In the genomic region with DNA sequence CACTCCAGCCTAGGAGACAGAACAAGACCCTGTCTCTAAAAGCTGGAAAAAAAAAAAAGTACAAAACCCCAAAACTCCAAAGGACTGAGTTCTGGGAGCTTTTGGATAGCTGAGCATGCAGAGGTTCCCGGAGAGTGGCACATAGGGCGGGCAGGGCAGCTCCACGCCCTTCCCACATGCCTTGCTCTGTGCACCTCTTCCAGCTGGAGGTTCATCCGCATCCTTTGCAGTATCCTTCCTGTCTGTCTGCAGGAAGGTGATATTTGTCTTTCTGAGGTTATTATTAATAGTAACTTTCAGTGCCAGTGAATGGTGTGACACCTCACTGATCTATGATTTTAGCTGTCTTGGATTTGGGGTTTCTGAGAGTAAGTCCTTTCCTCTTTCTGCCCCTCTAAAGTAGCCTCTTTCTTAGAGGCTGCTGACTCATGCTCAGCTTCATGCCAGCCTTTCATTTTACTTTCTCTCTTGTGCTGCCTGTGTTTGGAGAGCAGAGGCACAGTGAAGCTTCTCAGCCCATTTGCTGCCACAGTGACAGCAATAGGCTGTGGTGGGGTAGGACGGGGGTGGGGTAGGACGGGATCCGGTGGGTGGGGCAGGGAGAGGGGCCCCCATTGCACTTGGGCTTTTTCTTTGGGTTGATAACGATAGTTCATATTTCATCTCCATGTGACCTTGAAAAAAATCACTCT, we compare ENCODE assay signal across 10 cellular contexts.
DNase-seq lines count a peak whose midpoint lies in the region; ATAC-seq, FAIRE-seq and TF ChIP-seq lines count a peak whose summit lies in the region.
"Had no signal": no experiment of that assay in that cellular context is flagged by ENCODE, and none has a peak within 500 bp of the region (broad histone marks: within the 10 kb centered on the region; RNA-seq: fewer than 3 reads in every experiment).

No MANE protein-coding gene starts in this region.

- TF ChIP-seq CTCF in HEK293 (tag by site-specific recombination; IDR thresholded peaks at IDR 0.05) = no peak

- CTCF ChIA-PET in CD4-positive, alpha-beta memory T cell (lab: Charles Lee; ENCODE audit: partially characterized antibody) = interaction anchor here (1.0 to 6.0 kb wide), 6 partner anchors 18 to 103 kb away, joined by 3 to 44 read pairs (median 4); no protein-coding TSS in a partner anchor
- CTCF ChIA-PET in HEK293 (lab: Yijun Ruan, JAX) = interaction anchor here (1.1 to 1.3 kb wide), 2 partner anchors 10 to 27 kb away, joined by 4 to 6 read pairs; no protein-coding TSS in a partner anchor

- no CpG with 5 or more reads among the region's 8 CpGs for WGBS in mesendoderm (ENCODE audit: extremely low coverage, insufficient coverage, low lambda C conversion rate)

- H2BK5ac ChIP-seq in mesendoderm (ENCODE audit: low read length) = peak overlapping the region; percentile 69

- intact Hi-C loops in CD4-positive, alpha-beta memory T cell (cut with micrococcal nuclease) = loop anchor here (5.0 kb wide), 1 partner anchor 33 kb away; no protein-coding TSS in a partner anchor

- H3K4me1 ChIP-seq in CD4-positive, alpha-beta memory T cell (ENCODE audit: insufficient read depth, low read length) = peaks cover 80% of the 10 kb centered on the region
- peaks cover 2% of the 10 kb centered on the region; the same call in 1 of the 2 replicates for H3K4me1 ChIP-seq in HEK293 (ENCODE audit: control insufficient read depth, insufficient read depth, low read length)
- H3K4me1 ChIP-seq in mesendoderm (ENCODE audit: control insufficient read depth, low read depth, low read length) = peaks cover 25% of the 10 kb centered on the region

- H3K23ac ChIP-seq in mesendoderm (ENCODE audit: low read length) = no peak overlapping the region

- H3K4ac ChIP-seq in mesendoderm (ENCODE audit: low read depth, low read length) = peak overlapping the region; percentile 94

- no peaks in the 10 kb centered on the region for H3K27me3 ChIP-seq in CD4-positive, alpha-beta memory T cell (ENCODE audit: insufficient read depth, low read length)
- H3K27me3 ChIP-seq in mesendoderm (ENCODE audit: insufficient read depth, low read length, poor library complexity) = no peaks in the 10 kb centered on the region

- H3K9me3 ChIP-seq in CD4-positive, alpha-beta memory T cell (ENCODE audit: control insufficient read depth in 1 of 2, low read length in 2 of 2) = no peaks in the 10 kb centered on the region
- no peaks in the 10 kb centered on the region for H3K9me3 ChIP-seq in HEK293 (ENCODE audit: control insufficient read depth, insufficient read depth, low read depth, low read length)

- no peak overlapping the region for H3K4me3 ChIP-seq in CD4-positive, alpha-beta memory T cell (ENCODE audit: low read length in 2 of 2)
- no peak overlapping the region for H3K4me3 ChIP-seq in HEK293 (ENCODE audit: low read depth, low read length)
- H3K4me3 ChIP-seq in mesendoderm (ENCODE audit: low read length) = no peak overlapping the region

- peaks cover 40% of the 10 kb centered on the region for H3K79me2 ChIP-seq in mesendoderm (ENCODE audit: control insufficient read depth, insufficient read depth, low read length)

- H4K8ac ChIP-seq in mesendoderm (ENCODE audit: low read depth, low read length) = peak overlapping the region; percentile 65

- H3K56ac ChIP-seq in mesendoderm (ENCODE audit: low read length) = peak overlapping the region; percentile 76

- no peaks in the 10 kb centered on the region for H3K9me3 Mint-ChIP-seq in CD4-positive, alpha-beta memory T cell
- no peaks in the 10 kb centered on the region for H3K9me3 Mint-ChIP-seq in activated naive CD8-positive, alpha-beta T cell treated with anti-CD3 and anti-CD28 coated beads for 36 hours
- H3K9me3 Mint-ChIP-seq: T-cell had no signal

- POLR2A ChIA-PET in CD4-positive, alpha-beta memory T cell (lab: Charles Lee; ENCODE audit: partially characterized antibody) = interaction anchor here (0.9 kb wide), 1 partner anchor 421 kb away, joined by 3 read pairs; a partner anchor contains a TSS
- POLR2A ChIA-PET in HEK293 (lab: Yijun Ruan, JAX) = interaction anchor here (0.7 kb wide), 1 partner anchor 49 kb away, joined by 3 read pairs; no protein-coding TSS in a partner anchor

- H3K9ac ChIP-seq in mesendoderm (ENCODE audit: low read length) = peak overlapping the region; percentile 31

- peak overlapping the region; percentile 86 for H2BK120ac ChIP-seq in mesendoderm (ENCODE audit: low read depth, low read length)

- no peak for DNase-seq in CD4-positive, alpha-beta memory T cell
- DNase-seq in activated naive CD8-positive, alpha-beta T cell treated with anti-CD3 and anti-CD28 coated beads for 36 hours = peak; percentile 24
- DNase-seq in mesendoderm = peak; percentile 51
- no peak for DNase-seq in RCC 7860 (ENCODE audit: low spot score)
- no peak for DNase-seq in cerebellum (ENCODE audit: low spot score)
- DNase-seq: cortex of kidney had no signal

- H3K79me1 ChIP-seq in mesendoderm (ENCODE audit: low read length) = peaks cover 52% of the 10 kb centered on the region

- H3K27ac Mint-ChIP-seq in CD4-positive, alpha-beta memory T cell = peak overlapping the region; percentile 41 to 83 (median 67)
- peak overlapping the region; percentile 72 for H3K27ac Mint-ChIP-seq in activated naive CD8-positive, alpha-beta T cell treated with anti-CD3 and anti-CD28 coated beads for 36 hours

- no peak for FAIRE-seq in RCC 7860 (lab: Jason Lieb, UNC)

- peaks cover 10% of the 10 kb centered on the region for H3K36me3 ChIP-seq in CD4-positive, alpha-beta memory T cell (ENCODE audit: insufficient read depth, low read length)
- H3K36me3 ChIP-seq in HEK293 (ENCODE audit: control insufficient read depth in 2 of 2, insufficient read depth in 1 of 2, low read length in 2 of 2) (peaks cover 0 to 3% of the 10 kb centered on the region in 2 experiments; a peak in 1 of 3 replicates), mesendoderm (ENCODE audit: control insufficient read depth, insufficient read depth, low read length) (no peaks in the 10 kb centered on the region)

- H3K36me3 Mint-ChIP-seq in CD4-positive, alpha-beta memory T cell = peaks cover 10 to 12% of the 10 kb centered on the region in 2 donors
- H3K36me3 Mint-ChIP-seq in activated naive CD8-positive, alpha-beta T cell treated with anti-CD3 and anti-CD28 coated beads for 36 hours = no peaks in the 10 kb centered on the region

- no peak overlapping the region for H2AK5ac ChIP-seq in mesendoderm (ENCODE audit: low read length)

- H2BK15ac ChIP-seq in mesendoderm (replicated peaks; ENCODE audit: low read depth) = peak overlapping the region; percentile 21

- H4K5ac ChIP-seq in mesendoderm (ENCODE audit: low read length) = no peak overlapping the region

- no peaks in the 10 kb centered on the region for H3K27me3 Mint-ChIP-seq in CD4-positive, alpha-beta memory T cell
- H3K27me3 Mint-ChIP-seq in activated naive CD8-positive, alpha-beta T cell treated with anti-CD3 and anti-CD28 coated beads for 36 hours = no peaks in the 10 kb centered on the region
- H3K27me3 Mint-ChIP-seq: T-cell had no signal

- no peak overlapping the region for H3K27ac ChIP-seq in CD4-positive, alpha-beta memory T cell (ENCODE audit: low read depth, low read length)
- H3K27ac ChIP-seq in HEK293 (ENCODE audit: extremely low read depth, low read depth, low read length) (no peak overlapping the region), mesendoderm (ENCODE audit: low read depth, low read length) (peak overlapping the region; percentile 20)

- H3K18ac ChIP-seq in mesendoderm (ENCODE audit: low read length) = peak overlapping the region; percentile 92

- peaks cover 49 to 89% (median 67%) of the 10 kb centered on the region in 4 donors for H3K4me1 Mint-ChIP-seq in CD4-positive, alpha-beta memory T cell
- peaks cover 81% of the 10 kb centered on the region for H3K4me1 Mint-ChIP-seq in activated naive CD8-positive, alpha-beta T cell treated with anti-CD3 and anti-CD28 coated beads for 36 hours

- no peak overlapping the region for H3K4me2 ChIP-seq in mesendoderm (ENCODE audit: low read length)

- no peak for ATAC-seq in HG03439 (IDR thresholded peaks at IDR 0.05; ENCODE audit: unreplicated experiment)
- ATAC-seq in GM21423 (IDR thresholded peaks at IDR 0.05; ENCODE audit: unreplicated experiment) = no peak

- H3K4me3 Mint-ChIP-seq in CD4-positive, alpha-beta memory T cell = peak overlapping the region in 1 of 8 donors; percentile 7
- H3K4me3 Mint-ChIP-seq in activated naive CD8-positive, alpha-beta T cell treated with anti-CD3 and anti-CD28 coated beads for 36 hours = no peak overlapping the region

TF ChIP-seq in HEK293, 187 proteins besides CTCF, POLR2A, EP300 and RAD21:
- TF ChIP-seq KLF10 (tag by site-specific recombination; IDR thresholded peaks at IDR 0.05) (no peak), PRDM1 (tag by site-specific recombination; IDR thresholded peaks at IDR 0.05) (0 out of 2 replicates have a peak, but pooled peaks have one; percentile 17), ZNF555 (tag by site-specific recombination; conservative IDR thresholded peaks at IDR 0.05) (no peak), ZBTB20 (tag by site-specific recombination; IDR thresholded peaks at IDR 0.05) (no peak), ZFP41 (tag by site-specific recombination; IDR thresholded peaks at IDR 0.05; ENCODE audit: borderline replicate concordance) (no peak)
- TF ChIP-seq, protein P1, sequence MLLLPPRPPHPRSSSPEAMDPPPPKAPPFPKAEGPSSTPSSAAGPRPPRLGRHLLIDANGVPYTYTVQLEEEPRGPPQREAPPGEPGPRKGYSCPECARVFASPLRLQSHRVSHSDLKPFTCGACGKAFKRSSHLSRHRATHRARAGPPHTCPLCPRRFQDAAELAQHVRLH (tag by site-specific recombination; IDR thresholded peaks at IDR 0.05) = no peak

Comparison
In these comparisons a context has a peak if more than half of its experiments do, and no peak if none do; other contexts are left out.
1. DNase-seq: peak in activated naive CD8-positive, alpha-beta T cell treated with anti-CD3 and anti-CD28 coated beads for 36 hours (single experiment) and mesendoderm (single experiment); none in CD4-positive, alpha-beta memory T cell (0 of 5), RCC 7860 (single experiment) and cerebellum (single experiment).